In the genomic region with DNA sequence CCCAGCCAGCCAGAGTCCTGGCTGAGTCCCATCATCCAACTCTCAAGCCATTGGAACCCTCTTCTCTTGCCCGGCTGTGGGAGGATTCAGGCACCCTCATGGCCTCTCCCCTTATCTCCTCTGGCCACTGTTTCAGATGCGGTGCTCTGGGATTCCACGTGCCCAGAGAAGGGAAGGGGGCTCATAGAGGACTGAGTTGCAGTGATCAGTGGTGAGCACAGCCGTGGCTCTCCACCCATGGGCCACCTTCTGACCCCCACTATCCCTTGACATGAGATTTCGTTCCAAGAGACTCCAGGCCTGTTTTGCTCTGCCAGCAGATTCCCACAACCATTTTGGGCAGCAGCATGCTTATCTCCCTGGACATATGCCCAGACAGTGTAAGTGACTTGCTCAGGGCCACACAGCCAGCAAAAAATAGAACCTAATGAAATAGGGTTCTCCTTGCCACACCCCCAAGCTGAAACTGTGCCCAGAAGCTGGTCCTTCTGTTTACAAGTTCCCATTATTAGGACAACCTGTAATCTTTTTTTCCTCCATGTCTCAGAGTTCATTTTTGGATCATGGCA, we compare ENCODE assay signal across 1 cellular context.
TF ChIP-seq lines count a peak whose summit lies in the region.

No MANE protein-coding gene starts in this region.

TF ChIP-seq in HepG2, 621 proteins besides CTCF, POLR2A, EP300 and RAD21:
- TF ChIP-seq ZC3H13 (CRISPR knock-in tag; IDR thresholded peaks at IDR 0.05) (0 out of 2 replicates have a peak, but pooled peaks have one; percentile 16), U2AF1 (optimal IDR thresholded peaks at IDR 0.05; ENCODE audit: low read depth, low read length) (no peak), HOXA9 (CRISPR knock-in tag; IDR thresholded peaks at IDR 0.05; ENCODE audit: borderline replicate concordance) (0 out of 2 replicates have a peak, but pooled peaks have one; percentile 24)
